1 cellular context compared by ENCODE assay signal in genomic region chr12:61220337-61220736, GRCh38.
TF ChIP-seq lines count a peak whose summit lies in the region.

No MANE protein-coding gene starts in this region.

TF ChIP-seq in SK-N-SH, 30 proteins besides CTCF, POLR2A, EP300 and RAD21 (continued from another document):
- no peak for TF ChIP-seq IRF3 (IDR thresholded peaks at IDR 0.05; ENCODE audit: low read depth, low read length)
- TF ChIP-seq TCF12 (IDR thresholded peaks at IDR 0.05): no peak
- TF ChIP-seq JUND (IDR thresholded peaks at IDR 0.05): no peak
- no peak for TF ChIP-seq USF1 (IDR thresholded peaks at IDR 0.05; ENCODE audit: borderline replicate concordance, low read depth)
- no peak for TF ChIP-seq USF2 (IDR thresholded peaks at IDR 0.05; ENCODE audit: borderline replicate concordance, low read depth, low read length)
